12 cellular contexts compared by ENCODE assay signal in genomic region chr5:34687269-34688011, GRCh38. TPM values are rescaled to one million over a fixed set of nuclear protein-coding genes. Genes with fewer than 3 reads are reported as not detected.
DNase-seq lines count a peak whose midpoint lies in the region; ATAC-seq and TF ChIP-seq lines count a peak whose summit lies in the region.
"Had no signal": no experiment of that assay in that cellular context is flagged by ENCODE, and none has a peak within 500 bp of the region (broad histone marks: within the 10 kb centered on the region; RNA-seq: fewer than 3 reads in every experiment).

No MANE protein-coding gene starts in this region.

- peak overlapping the region; percentile 50 for H3K4me3 ChIP-seq in ACC112 (ENCODE audit: low read depth, low read length)
- H3K4me3 ChIP-seq in endodermal cell (ENCODE audit: low read length): peak overlapping the region; percentile 74
- peak overlapping the region; percentile 7 for H3K4me3 ChIP-seq in neural cell (ENCODE audit: low read length)

- no peak for TF ChIP-seq RAD21 in neural cell (conservative IDR thresholded peaks at IDR 0.05)

- TF ChIP-seq EP300 in neural cell (conservative IDR thresholded peaks at IDR 0.05; ENCODE audit: poor library complexity, severe bottlenecking): no peak

- H3K9me3 Mint-ChIP-seq in endodermal cell: peaks cover 2% of the 10 kb centered on the region
- H3K9me3 Mint-ChIP-seq: activated naive CD4-positive, alpha-beta T cell treated with anti-CD3 and anti-CD28 coated beads, Interleukin-2, amount 50 U/mL, for 24 hours; naive thymus-derived CD4-positive, alpha-beta T cell had no signal

- DNase-seq in LHCN-M2 (ENCODE audit: low read depth) (peak; percentile 52), endodermal cell (peak; percentile 6), KBM-7 (no peak)
- DNase-seq: naive thymus-derived CD4-positive, alpha-beta T cell; NCI-H1048 had no signal

- H3K9ac ChIP-seq in endodermal cell (ENCODE audit: extremely low read depth, low read length, poor library complexity, severe bottlenecking): no peak overlapping the region
- no peak overlapping the region for H3K9ac ChIP-seq in neural cell (ENCODE audit: low read length)

- H3K27ac Mint-ChIP-seq in endodermal cell: peak overlapping the region; percentile 97
- H3K27ac Mint-ChIP-seq: activated naive CD4-positive, alpha-beta T cell treated with anti-CD3 and anti-CD28 coated beads, Interleukin-2, amount 50 U/mL, for 24 hours; naive thymus-derived CD4-positive, alpha-beta T cell had no signal

- 75 to 88% methylated on average over 2 to 7 of the region's 10 CpGs for WGBS in endodermal cell (ENCODE audit: insufficient coverage in 1 of 2, insufficient read length in 1 of 2), 2 experiments

- no peaks in the 10 kb centered on the region for H3K9me2 ChIP-seq in neural cell (ENCODE audit: insufficient read depth, low read length)

- H3K4me2 ChIP-seq in neural cell (ENCODE audit: low read length): no peak overlapping the region

- no peaks in the 10 kb centered on the region for H4K20me1 ChIP-seq in neural cell (ENCODE audit: insufficient read depth)

- H3K27me3 ChIP-seq in ACC112 (ENCODE audit: insufficient read depth, low read length) (no peaks in the 10 kb centered on the region), endodermal cell (ENCODE audit: control insufficient read depth, insufficient read depth, low read length, poor library complexity, severe bottlenecking) (no peaks in the 10 kb centered on the region), neural cell (ENCODE audit: insufficient read depth, low read depth, low read length) (no peaks in the 10 kb centered on the region)
- H3K27me3 ChIP-seq: Peyer's patch had no signal

- in situ Hi-C loops in KBM-7 (cut with MboI; ENCODE audit: low pct_unique_long_range_greater_than_20kb, low sequenced_read_pairs): no loop called here

- H2AFZ ChIP-seq in ACC112 (ENCODE audit: low read length, unreplicated experiment) (peak overlapping the region; percentile 16), neural cell (ENCODE audit: low read depth, low read length) (no peak overlapping the region)

- peaks cover 5% of the 10 kb centered on the region for H3K9me3 ChIP-seq in endodermal cell (ENCODE audit: control insufficient read depth, low read length)
- H3K9me3 ChIP-seq in neural cell (ENCODE audit: low read length): no peaks in the 10 kb centered on the region
- H3K9me3 ChIP-seq: Peyer's patch had no signal

- H3K27ac ChIP-seq in ACC112 (ENCODE audit: low read depth, low read length) (peak overlapping the region; percentile 92), endodermal cell (ENCODE audit: low read depth, low read length) (no peak overlapping the region), neural cell (ENCODE audit: low read length) (peak overlapping the region; percentile 18)

- peaks cover 39% of the 10 kb centered on the region for H3K36me3 Mint-ChIP-seq in endodermal cell (ENCODE audit: low read depth)
- H3K36me3 Mint-ChIP-seq: activated naive CD4-positive, alpha-beta T cell treated with anti-CD3 and anti-CD28 coated beads, Interleukin-2, amount 50 U/mL, for 24 hours; naive thymus-derived CD4-positive, alpha-beta T cell had no signal

- no peak for ATAC-seq in GM21526 (IDR thresholded peaks at IDR 0.05; ENCODE audit: low FRiP score, unreplicated experiment)
- no peak for ATAC-seq in HG02588 (IDR thresholded peaks at IDR 0.05; ENCODE audit: unreplicated experiment)
- ATAC-seq in HG02981 (IDR thresholded peaks at IDR 0.05; ENCODE audit: unreplicated experiment): no peak
- ATAC-seq: naive thymus-derived CD4-positive, alpha-beta T cell had no signal

- H3K4me1 ChIP-seq in ACC112 (ENCODE audit: control insufficient read depth, insufficient read depth, low read length, unreplicated experiment): peaks cover 61% of the 10 kb centered on the region
- H3K4me1 ChIP-seq in endodermal cell (ENCODE audit: control insufficient read depth, insufficient read depth, low read length): peaks cover 21% of the 10 kb centered on the region
- H3K4me1 ChIP-seq: Peyer's patch had no signal

- H3K27me3 Mint-ChIP-seq in endodermal cell (ENCODE audit: insufficient read depth): no peaks in the 10 kb centered on the region

- TF ChIP-seq CTCF in endodermal cell (conservative IDR thresholded peaks at IDR 0.05) (no peak), neural cell (IDR thresholded peaks at IDR 0.05; ENCODE audit: poor library complexity, severe bottlenecking) (no peak)

- H3K79me2 ChIP-seq in ACC112 (ENCODE audit: control insufficient read depth, insufficient read depth, low read length, unreplicated experiment) (peaks cover 82% of the 10 kb centered on the region), neural cell (replicated peaks; ENCODE audit: insufficient read depth, low read length) (peaks cover 15% of the 10 kb centered on the region)

- H3F3A ChIP-seq in neural cell (ENCODE audit: insufficient read depth, low read length, poor library complexity, severe bottlenecking): peaks cover 7% of the 10 kb centered on the region

- H3K36me3 ChIP-seq in ACC112 (ENCODE audit: insufficient read depth, low read length): peaks cover 9% of the 10 kb centered on the region
- H3K36me3 ChIP-seq in endodermal cell (ENCODE audit: control insufficient read depth, insufficient read depth, low read length): peaks cover 44% of the 10 kb centered on the region
- H3K36me3 ChIP-seq in neural cell (ENCODE audit: insufficient read depth, low read length): no peaks in the 10 kb centered on the region
- H3K36me3 ChIP-seq: Peyer's patch had no signal

- H3K4me1 Mint-ChIP-seq in endodermal cell: peaks cover 56% of the 10 kb centered on the region
- H3K4me1 Mint-ChIP-seq: activated naive CD4-positive, alpha-beta T cell treated with anti-CD3 and anti-CD28 coated beads, Interleukin-2, amount 50 U/mL, for 24 hours had no signal

- peak overlapping the region; percentile 42 for H3K4me3 Mint-ChIP-seq in endodermal cell
- H3K4me3 Mint-ChIP-seq: activated naive CD4-positive, alpha-beta T cell treated with anti-CD3 and anti-CD28 coated beads, Interleukin-2, amount 50 U/mL, for 24 hours; naive thymus-derived CD4-positive, alpha-beta T cell had no signal

TF ChIP-seq in neural cell, 6 proteins besides CTCF, POLR2A, EP300 and RAD21:
- TF ChIP-seq REST (IDR thresholded peaks at IDR 0.05; ENCODE audit: borderline replicate concordance): no peak
- no peak for TF ChIP-seq POLR2AphosphoS5 (IDR thresholded peaks at IDR 0.05)
- TF ChIP-seq TAF1 (IDR thresholded peaks at IDR 0.05; ENCODE audit: low read depth): no peak
- no peak for TF ChIP-seq EZH2 (IDR thresholded peaks at IDR 0.05; ENCODE audit: borderline replicate concordance, insufficient read depth, low read length, poor library complexity, severe bottlenecking)
- no peak for TF ChIP-seq SMC3 (conservative IDR thresholded peaks at IDR 0.05; ENCODE audit: poor library complexity)
- TF ChIP-seq MXI1 (conservative IDR thresholded peaks at IDR 0.05; ENCODE audit: poor library complexity, severe bottlenecking): no peak

RNA-seq across cellular contexts. Expression of gene RAI14, which starts 31.3 kb away (rescaled TPM):
- total RNA-seq in LHCN-M2 (2014; rRNA removed) (64.1 and 72.7 TPM in 2 replicates), endodermal cell (10 to 100 TPM; 66.6 to 87.5 TPM)
- polyA plus RNA-seq in LHCN-M2 (2012): 46.8 TPM
- 68.8 TPM for polyA plus RNA-seq in endodermal cell (2013, experiment 1 of 2)
- 63.3 TPM for polyA plus RNA-seq in endodermal cell (2013, experiment 2 of 2)
- polyA plus RNA-seq in neural cell: 6.0 and 7.8 TPM in 2 replicates
- polyA minus RNA-seq in neural cell: 14.8 and 17.3 TPM in 2 replicates
- polyA plus RNA-seq: naive thymus-derived CD4-positive, alpha-beta T cell had no signal

Comparison
In these comparisons a context has a peak if more than half of its experiments do, and no peak if none do; other contexts are left out.
1. H3K4me3 ChIP-seq: peak in every context shown above with its lines; median percentile 74 in endodermal cell; 50 in ACC112; 7 in neural cell.